Comparison of ENCODE assay signal across 3 cellular contexts in the genomic region with DNA sequence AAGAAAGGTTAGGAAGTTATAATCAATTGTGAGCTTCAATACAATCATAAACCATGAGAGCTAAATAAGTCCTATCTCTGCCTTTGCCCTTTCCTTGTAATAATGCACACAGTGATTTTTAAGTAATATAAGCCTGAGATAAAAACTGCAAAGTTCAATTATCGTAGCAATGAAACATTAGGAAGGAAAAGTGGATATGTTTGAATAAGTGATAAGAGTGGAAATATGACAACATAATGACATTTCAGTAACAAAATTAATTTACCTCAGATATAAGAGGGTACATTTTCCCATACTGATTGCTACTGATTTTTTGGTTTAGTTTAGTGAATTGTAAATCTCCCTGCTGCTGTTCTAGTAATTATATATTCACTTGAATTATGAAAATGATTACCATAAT.
TF ChIP-seq lines count a peak whose summit lies in the region.

No MANE protein-coding gene starts in this region.

TF ChIP-seq in SK-N-SH, 30 proteins besides CTCF, POLR2A, EP300 and RAD21:
- TF ChIP-seq, protein P1, sequence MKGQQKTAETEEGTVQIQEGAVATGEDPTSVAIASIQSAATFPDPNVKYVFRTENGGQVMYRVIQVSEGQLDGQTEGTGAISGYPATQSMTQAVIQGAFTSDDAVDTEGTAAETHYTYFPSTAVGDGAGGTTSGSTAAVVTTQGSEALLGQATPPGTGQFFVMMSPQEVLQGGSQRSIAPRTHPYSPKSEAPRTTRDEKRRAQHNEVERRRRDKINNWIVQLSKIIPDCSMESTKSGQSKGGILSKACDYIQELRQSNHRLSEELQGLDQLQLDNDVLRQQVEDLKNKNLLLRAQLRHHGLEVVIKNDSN (IDR thresholded peaks at IDR 0.05; ENCODE audit: borderline replicate concordance, low read depth), result no peak
- TF ChIP-seq GATA2 (CRISPR knock-in tag; IDR thresholded peaks at IDR 0.05), result peak; percentile 70

TF ChIP-seq in SK-N-SH treated with all-trans-retinoic acid at 6 μM for 48 hours, 23 proteins besides CTCF, POLR2A, EP300 and RAD21 (continued from another document):
- TF ChIP-seq, protein P2, sequence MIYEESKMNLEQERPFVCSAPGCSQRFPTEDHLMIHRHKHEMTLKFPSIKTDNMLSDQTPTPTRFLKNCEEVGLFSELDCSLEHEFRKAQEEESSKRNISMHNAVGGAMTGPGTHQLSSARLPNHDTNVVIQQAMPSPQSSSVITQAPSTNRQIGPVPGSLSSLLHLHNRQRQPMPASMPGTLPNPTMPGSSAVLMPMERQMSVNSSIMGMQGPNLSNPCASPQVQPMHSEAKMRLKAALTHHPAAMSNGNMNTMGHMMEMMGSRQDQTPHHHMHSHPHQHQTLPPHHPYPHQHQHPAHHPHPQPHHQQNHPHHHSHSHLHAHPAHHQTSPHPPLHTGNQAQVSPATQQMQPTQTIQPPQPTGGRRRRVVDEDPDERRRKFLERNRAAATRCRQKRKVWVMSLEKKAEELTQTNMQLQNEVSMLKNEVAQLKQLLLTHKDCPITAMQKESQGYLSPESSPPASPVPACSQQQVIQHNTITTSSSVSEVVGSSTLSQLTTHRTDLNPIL (CRISPR knock-in tag; IDR thresholded peaks at IDR 0.05; ENCODE audit: low read depth), result no peak
- TF ChIP-seq, protein P3, sequence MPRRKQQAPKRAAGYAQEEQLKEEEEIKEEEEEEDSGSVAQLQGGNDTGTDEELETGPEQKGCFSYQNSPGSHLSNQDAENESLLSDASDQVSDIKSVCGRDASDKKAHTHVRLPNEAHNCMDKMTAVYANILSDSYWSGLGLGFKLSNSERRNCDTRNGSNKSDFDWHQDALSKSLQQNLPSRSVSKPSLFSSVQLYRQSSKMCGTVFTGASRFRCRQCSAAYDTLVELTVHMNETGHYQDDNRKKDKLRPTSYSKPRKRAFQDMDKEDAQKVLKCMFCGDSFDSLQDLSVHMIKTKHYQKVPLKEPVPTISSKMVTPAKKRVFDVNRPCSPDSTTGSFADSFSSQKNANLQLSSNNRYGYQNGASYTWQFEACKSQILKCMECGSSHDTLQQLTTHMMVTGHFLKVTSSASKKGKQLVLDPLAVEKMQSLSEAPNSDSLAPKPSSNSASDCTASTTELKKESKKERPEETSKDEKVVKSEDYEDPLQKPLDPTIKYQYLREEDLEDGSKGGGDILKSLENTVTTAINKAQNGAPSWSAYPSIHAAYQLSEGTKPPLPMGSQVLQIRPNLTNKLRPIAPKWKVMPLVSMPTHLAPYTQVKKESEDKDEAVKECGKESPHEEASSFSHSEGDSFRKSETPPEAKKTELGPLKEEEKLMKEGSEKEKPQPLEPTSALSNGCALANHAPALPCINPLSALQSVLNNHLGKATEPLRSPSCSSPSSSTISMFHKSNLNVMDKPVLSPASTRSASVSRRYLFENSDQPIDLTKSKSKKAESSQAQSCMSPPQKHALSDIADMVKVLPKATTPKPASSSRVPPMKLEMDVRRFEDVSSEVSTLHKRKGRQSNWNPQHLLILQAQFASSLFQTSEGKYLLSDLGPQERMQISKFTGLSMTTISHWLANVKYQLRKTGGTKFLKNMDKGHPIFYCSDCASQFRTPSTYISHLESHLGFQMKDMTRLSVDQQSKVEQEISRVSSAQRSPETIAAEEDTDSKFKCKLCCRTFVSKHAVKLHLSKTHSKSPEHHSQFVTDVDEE (CRISPR knock-in tag; IDR thresholded peaks at IDR 0.05), result 0 out of 2 replicates have a peak, but pooled peaks have one; percentile 18
- TF ChIP-seq RARB (CRISPR knock-in tag; IDR thresholded peaks at IDR 0.05), result no peak

TF ChIP-seq in GM23338, 12 proteins besides CTCF, POLR2A, EP300 and RAD21 (continued from another document):
- TF ChIP-seq REST (IDR thresholded peaks at IDR 0.05; ENCODE audit: unreplicated experiment), result no peak
- no peak for TF ChIP-seq ETS1 (IDR thresholded peaks at IDR 0.05)
- no peak for TF ChIP-seq EZH2phosphoT487 (IDR thresholded peaks at IDR 0.05; ENCODE audit: unreplicated experiment)
- no peak for TF ChIP-seq CREB1 (CRISPR knock-in tag; IDR thresholded peaks at IDR 0.05; ENCODE audit: low read depth)
- TF ChIP-seq STAT1 (IDR thresholded peaks at IDR 0.05; ENCODE audit: unreplicated experiment), result no peak
- no peak for TF ChIP-seq NANOG (IDR thresholded peaks at IDR 0.05; ENCODE audit: borderline replicate concordance)
- no peak for TF ChIP-seq JUNB (IDR thresholded peaks at IDR 0.05; ENCODE audit: unreplicated experiment)
- TF ChIP-seq ZNF331 (CRISPR knock-in tag; IDR thresholded peaks at IDR 0.05; ENCODE audit: low read depth), result no peak
- TF ChIP-seq POLR2AphosphoS5 (IDR thresholded peaks at IDR 0.05; ENCODE audit: low read depth), result no peak
- TF ChIP-seq, protein P4, sequence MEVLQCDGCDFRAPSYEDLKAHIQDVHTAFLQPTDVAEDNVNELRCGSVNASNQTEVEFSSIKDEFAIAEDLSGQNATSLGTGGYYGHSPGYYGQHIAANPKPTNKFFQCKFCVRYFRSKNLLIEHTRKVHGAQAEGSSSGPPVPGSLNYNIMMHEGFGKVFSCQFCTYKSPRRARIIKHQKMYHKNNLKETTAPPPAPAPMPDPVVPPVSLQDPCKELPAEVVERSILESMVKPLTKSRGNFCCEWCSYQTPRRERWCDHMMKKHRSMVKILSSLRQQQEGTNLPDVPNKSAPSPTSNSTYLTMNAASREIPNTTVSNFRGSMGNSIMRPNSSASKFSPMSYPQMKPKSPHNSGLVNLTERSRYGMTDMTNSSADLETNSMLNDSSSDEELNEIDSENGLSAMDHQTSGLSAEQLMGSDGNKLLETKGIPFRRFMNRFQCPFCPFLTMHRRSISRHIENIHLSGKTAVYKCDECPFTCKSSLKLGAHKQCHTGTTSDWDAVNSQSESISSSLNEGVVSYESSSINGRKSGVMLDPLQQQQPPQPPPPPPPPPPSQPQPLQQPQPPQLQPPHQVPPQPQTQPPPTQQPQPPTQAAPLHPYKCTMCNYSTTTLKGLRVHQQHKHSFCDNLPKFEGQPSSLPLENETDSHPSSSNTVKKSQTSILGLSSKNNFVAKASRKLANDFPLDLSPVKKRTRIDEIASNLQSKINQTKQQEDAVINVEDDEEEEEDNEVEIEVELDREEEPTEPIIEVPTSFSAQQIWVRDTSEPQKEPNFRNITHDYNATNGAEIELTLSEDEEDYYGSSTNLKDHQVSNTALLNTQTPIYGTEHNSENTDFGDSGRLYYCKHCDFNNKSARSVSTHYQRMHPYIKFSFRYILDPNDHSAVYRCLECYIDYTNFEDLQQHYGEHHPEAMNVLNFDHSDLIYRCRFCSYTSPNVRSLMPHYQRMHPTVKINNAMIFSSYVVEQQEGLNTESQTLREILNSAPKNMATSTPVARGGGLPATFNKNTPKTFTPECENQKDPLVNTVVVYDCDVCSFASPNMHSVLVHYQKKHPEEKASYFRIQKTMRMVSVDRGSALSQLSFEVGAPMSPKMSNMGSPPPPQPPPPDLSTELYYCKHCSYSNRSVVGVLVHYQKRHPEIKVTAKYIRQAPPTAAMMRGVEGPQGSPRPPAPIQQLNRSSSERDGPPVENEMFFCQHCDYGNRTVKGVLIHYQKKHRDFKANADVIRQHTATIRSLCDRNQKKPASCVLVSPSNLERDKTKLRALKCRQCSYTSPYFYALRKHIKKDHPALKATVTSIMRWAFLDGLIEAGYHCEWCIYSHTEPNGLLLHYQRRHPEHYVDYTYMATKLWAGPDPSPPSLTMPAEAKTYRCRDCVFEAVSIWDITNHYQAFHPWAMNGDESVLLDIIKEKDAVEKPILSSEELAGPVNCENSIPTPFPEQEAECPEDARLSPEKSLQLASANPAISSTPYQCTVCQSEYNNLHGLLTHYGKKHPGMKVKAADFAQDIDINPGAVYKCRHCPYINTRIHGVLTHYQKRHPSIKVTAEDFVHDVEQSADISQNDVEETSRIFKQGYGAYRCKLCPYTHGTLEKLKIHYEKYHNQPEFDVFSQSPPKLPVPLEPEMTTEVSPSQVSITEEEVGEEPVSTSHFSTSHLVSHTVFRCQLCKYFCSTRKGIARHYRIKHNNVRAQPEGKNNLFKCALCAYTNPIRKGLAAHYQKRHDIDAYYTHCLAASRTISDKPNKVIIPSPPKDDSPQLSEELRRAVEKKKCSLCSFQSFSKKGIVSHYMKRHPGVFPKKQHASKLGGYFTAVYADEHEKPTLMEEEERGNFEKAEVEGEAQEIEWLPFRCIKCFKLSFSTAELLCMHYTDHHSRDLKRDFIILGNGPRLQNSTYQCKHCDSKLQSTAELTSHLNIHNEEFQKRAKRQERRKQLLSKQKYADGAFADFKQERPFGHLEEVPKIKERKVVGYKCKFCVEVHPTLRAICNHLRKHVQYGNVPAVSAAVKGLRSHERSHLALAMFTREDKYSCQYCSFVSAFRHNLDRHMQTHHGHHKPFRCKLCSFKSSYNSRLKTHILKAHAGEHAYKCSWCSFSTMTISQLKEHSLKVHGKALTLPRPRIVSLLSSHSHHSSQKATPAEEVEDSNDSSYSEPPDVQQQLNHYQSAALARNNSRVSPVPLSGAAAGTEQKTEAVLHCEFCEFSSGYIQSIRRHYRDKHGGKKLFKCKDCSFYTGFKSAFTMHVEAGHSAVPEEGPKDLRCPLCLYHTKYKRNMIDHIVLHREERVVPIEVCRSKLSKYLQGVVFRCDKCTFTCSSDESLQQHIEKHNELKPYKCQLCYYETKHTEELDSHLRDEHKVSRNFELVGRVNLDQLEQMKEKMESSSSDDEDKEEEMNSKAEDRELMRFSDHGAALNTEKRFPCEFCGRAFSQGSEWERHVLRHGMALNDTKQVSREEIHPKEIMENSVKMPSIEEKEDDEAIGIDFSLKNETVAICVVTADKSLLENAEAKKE (CRISPR knock-in tag; IDR thresholded peaks at IDR 0.05), result no peak
